Comparison of ENCODE assay signal across 8 cellular contexts in the genomic region with DNA sequence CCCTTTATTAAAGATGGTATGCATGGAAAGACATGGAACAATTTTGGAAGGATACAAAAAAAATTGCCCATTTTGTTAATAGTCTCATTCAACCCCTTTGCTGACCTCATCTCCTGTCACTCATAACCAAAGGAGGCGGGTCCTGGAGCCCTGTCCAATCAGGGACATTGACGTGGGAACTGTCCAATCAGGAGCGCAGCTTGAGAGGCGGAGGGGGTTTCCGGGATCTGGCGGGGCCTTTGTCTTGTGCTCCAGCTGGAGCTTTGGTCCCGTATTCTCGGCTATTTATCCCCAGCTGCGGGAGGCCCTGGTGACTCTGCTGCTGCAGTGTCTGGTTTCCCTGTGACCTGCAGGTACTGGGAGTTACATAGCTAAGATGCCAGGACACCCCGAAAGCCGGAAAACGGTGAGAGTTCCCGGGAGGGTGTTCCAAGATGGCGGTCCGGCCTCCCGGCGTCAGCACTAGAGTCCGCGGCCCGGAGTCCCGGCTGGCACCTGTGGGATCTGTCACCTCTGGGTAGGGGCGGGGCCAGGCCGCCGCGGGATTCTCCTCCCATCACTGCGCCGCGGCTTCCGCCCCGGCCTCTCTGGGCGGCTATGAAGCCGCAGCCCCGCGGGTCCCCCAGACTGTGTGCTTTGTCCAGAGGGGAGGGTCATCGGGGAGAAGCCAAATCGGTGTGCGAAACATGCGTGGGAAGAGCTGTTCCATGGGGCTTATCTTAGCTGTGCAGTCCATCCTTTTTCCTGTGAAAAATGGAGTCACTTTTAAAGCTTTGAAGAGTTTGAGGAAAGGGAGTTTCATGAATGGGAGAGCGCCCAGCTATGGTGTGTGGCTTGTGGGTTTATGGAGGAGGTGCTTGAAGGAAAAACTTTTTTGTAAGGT. TPM values are rescaled to one million over a fixed set of nuclear protein-coding genes. Genes with fewer than 3 reads are reported as not detected.
A peak's percentile ranks its signal among the peaks of the same experiment; 100 is the strongest.
DNase-seq lines count a peak whose midpoint lies in the region; ATAC-seq, FAIRE-seq and TF ChIP-seq lines count a peak whose summit lies in the region.

A gene (plus strand): TSS at position 238 of the 883 bp plus-strand sequence. CDS start 87,436 bp downstream, outside the sequence.

- H3K14ac ChIP-seq in trophoblast cell (ENCODE audit: low read length) = peak within 1 kb of the TSS; percentile 98

- H3K9me3 ChIP-seq in heart left ventricle = no peaks in the 10 kb centered on the region
- peaks cover 12% of the 10 kb centered on the region for H3K9me3 ChIP-seq in trophoblast cell (ENCODE audit: insufficient read depth, low read depth, low read length)
- H3K9me3 ChIP-seq in transverse colon = no peaks in the 10 kb centered on the region

- H3K4me2 ChIP-seq in trophoblast cell (ENCODE audit: low read length) = peak within 1 kb of the TSS; percentile 86

- peak within 1 kb of the TSS; percentile 94 for H3K4ac ChIP-seq in trophoblast cell (ENCODE audit: low read depth, low read length)

- FAIRE-seq in GM12892 (lab: Jason Lieb, UNC) = peak; percentile 96

- DNase-seq in GM12892 (ENCODE audit: insufficient read length) = peak; percentile 91
- peak; percentile 97 for DNase-seq in NCI-H1436 (lab: John Stamatoyannopoulos, UW)
- peak; percentile 91 for DNase-seq in SW480 (ENCODE audit: low spot score)
- peak; percentile 92 to 95 (median 93) for DNase-seq in heart left ventricle
- DNase-seq in trophoblast cell = peak; percentile 93 to 97
- DNase-seq in transverse colon = peak; percentile 92

- H3K23ac ChIP-seq in trophoblast cell (ENCODE audit: low read length) = no peak within 1 kb of the TSS

- TF ChIP-seq POLR2A in GM12892 (IDR thresholded peaks at IDR 0.05; ENCODE audit: low read depth, low read length) (peak; percentile 71), heart left ventricle (IDR thresholded peaks at IDR 0.05) (peak in 1 of 2 donors; percentile 36), transverse colon (IDR thresholded peaks at IDR 0.05) (peak; percentile 67)

- H4K91ac ChIP-seq in trophoblast cell (ENCODE audit: low read depth, low read length) = peak within 1 kb of the TSS; percentile 96

- peak within 1 kb of the TSS; percentile 45 for H3K27ac ChIP-seq in adipose tissue (ENCODE audit: low read depth, low read length)
- peak within 1 kb of the TSS; percentile 30 to 93 (median 86) for H3K27ac ChIP-seq in heart left ventricle
- H3K27ac ChIP-seq in trophoblast cell (ENCODE audit: low read depth, low read length) = peak within 1 kb of the TSS; percentile 91
- H3K27ac ChIP-seq in transverse colon = peak within 1 kb of the TSS; percentile 74 to 90 (median 89)

- H3K27me3 ChIP-seq in heart left ventricle (peaks cover 6 to 33% (median 27%) of the 10 kb centered on the region in 9 donors), trophoblast cell (ENCODE audit: insufficient read depth, low read length) (no peaks in the 10 kb centered on the region), transverse colon (peaks cover 27% of the 10 kb centered on the region)

- H3K4me3 ChIP-seq in heart left ventricle (peak within 1 kb of the TSS; percentile 40 to 90 (median 77)), trophoblast cell (ENCODE audit: low read depth, low read length) (peak within 1 kb of the TSS; percentile 77), transverse colon (peak within 1 kb of the TSS; percentile 45 to 70 (median 54))

- peak within 1 kb of the TSS; percentile 98 for H4K12ac ChIP-seq in trophoblast cell (ENCODE audit: low read depth, low read length)

- H3K79me1 ChIP-seq in trophoblast cell (ENCODE audit: low read length) = peaks cover 10% of the 10 kb centered on the region

- WGBS in adipose tissue, 3 donors = 0 to 1% (median 0%) methylated on average over 39 of the region's 39 CpGs
- 1% methylated on average over 30 to 39 of the region's 39 CpGs for WGBS in heart left ventricle, 4 donors
- WGBS in trophoblast cell (ENCODE audit: extremely low coverage, insufficient coverage, insufficient read length) = no CpG with 5 or more reads among the region's 39 CpGs
- WGBS in transverse colon (ENCODE audit: low coverage in 1 of 2), 2 donors = 0% methylated on average over 6 to 39 of the region's 39 CpGs

- H2BK12ac ChIP-seq in trophoblast cell (ENCODE audit: low read length) = no peak within 1 kb of the TSS

- TF ChIP-seq EP300 in transverse colon (IDR thresholded peaks at IDR 0.05; ENCODE audit: low read depth) = no peak

- ATAC-seq in HG02840 (IDR thresholded peaks at IDR 0.05; ENCODE audit: low FRiP score, unreplicated experiment) (peak; percentile 97), heart left ventricle (peak; percentile 96 to 98 (median 98))

- H2AK5ac ChIP-seq in trophoblast cell (ENCODE audit: low read length) = peak within 1 kb of the TSS; percentile 73

- peak within 1 kb of the TSS; percentile 92 for H3K9ac ChIP-seq in trophoblast cell (ENCODE audit: low read length)

- intact Hi-C loops in heart left ventricle (cut with DNase I) (loop anchor here in 7 of 10 donors (1.0 to 10.0 kb wide), 8 partner anchors 21 to 384 kb away; a partner anchor contains a TSS), transverse colon (cut with DNase I; ENCODE audit: low total_unique reads) (no loop called here)

- H2BK5ac ChIP-seq in trophoblast cell (ENCODE audit: low read depth, low read length, poor library complexity) = peak within 1 kb of the TSS; percentile 98

- H3K36me3 ChIP-seq in heart left ventricle = no peaks in the 10 kb centered on the region
- H3K36me3 ChIP-seq in trophoblast cell (ENCODE audit: control insufficient read depth in 1 of 2, insufficient read depth in 2 of 2, low read length in 2 of 2) = peaks cover 2 to 3% of the 10 kb centered on the region in 2 experiments
- no peaks in the 10 kb centered on the region for H3K36me3 ChIP-seq in transverse colon

- H2AFZ ChIP-seq in trophoblast cell (ENCODE audit: insufficient read depth, low read length, poor library complexity) = peak within 1 kb of the TSS; percentile 94

- H3K79me2 ChIP-seq in trophoblast cell (ENCODE audit: control insufficient read depth, insufficient read depth, low read length, poor library complexity) = peaks cover 5% of the 10 kb centered on the region

- peak within 1 kb of the TSS; percentile 100 for H4K8ac ChIP-seq in trophoblast cell (ENCODE audit: low read depth, low read length)

- H3K4me1 ChIP-seq in heart left ventricle (peaks cover 0 to 28% (median 8%) of the 10 kb centered on the region in 12 donors), trophoblast cell (ENCODE audit: control insufficient read depth in 1 of 2, insufficient read depth in 2 of 2, low read length in 2 of 2) (no peaks in the 10 kb centered on the region), transverse colon (peaks cover 0 to 7% (median 7%) of the 10 kb centered on the region in 4 donors)

- in situ Hi-C loops in transverse colon (cut with MboI; ENCODE audit: low pct_ligation_motif_present in 1 of 4, low pct_unique_long_range_greater_than_20kb in 1 of 4, low sequenced_read_pairs in 3 of 4) = no loop called here

- TF ChIP-seq CTCF in heart left ventricle (IDR thresholded peaks at IDR 0.05) (no peak), transverse colon (IDR thresholded peaks at IDR 0.05) (no peak)

- H2BK120ac ChIP-seq in trophoblast cell (ENCODE audit: insufficient read depth, low read length, poor library complexity) = peak within 1 kb of the TSS; percentile 79

- H3K18ac ChIP-seq in trophoblast cell (ENCODE audit: low read length) = peak within 1 kb of the TSS; percentile 97

RNA-seq across cellular contexts. Expression of the gene that starts here (rescaled TPM):
- 4.3 TPM for polyA plus RNA-seq in GM12892 (2012; ENCODE audit: missing spikeins)
- 1 to 10 TPM in 2 of 3 donors, under 1 TPM in 1; 0.79 to 2.5 (median 1.9) TPM for polyA plus RNA-seq in adipose tissue
- 1 to 10 TPM; 2.2 to 6.0 (median 3.3) TPM for total RNA-seq in heart left ventricle
- polyA plus RNA-seq in heart left ventricle = 1 to 10 TPM in 1 of 2 donors, under 1 TPM in 1; 0.99 to 2.2 TPM
- 5.0 and 6.0 TPM in 2 replicates for polyA plus RNA-seq in trophoblast cell (2013)
- 10 to 100 TPM in 3 of 4 donors, 1 to 10 TPM in 1; 5.2 to 80.2 (median 14.7) TPM for total RNA-seq in transverse colon

Comparison
In these comparisons a context has a peak if more than half of its experiments do, and no peak if none do; other contexts are left out.
1. Peak in every context shown above with its lines: DNase-seq, ATAC-seq, H3K4me3 ChIP-seq and H3K27ac ChIP-seq.